ENCODE assay signal across 8 cellular contexts in genomic region chr9:137200311-137201204, GRCh38. TPM values are rescaled to one million over a fixed set of nuclear protein-coding genes. Genes with fewer than 3 reads are reported as not detected.
DNase-seq lines count a peak whose midpoint lies in the region; TF ChIP-seq lines count a peak whose summit lies in the region.

Gene TPRN (minus strand): TSS chr9:137200741. CDS start chr9:137200711, 30 bp downstream.

- peak within 1 kb of the TSS; percentile 74 for H3K9ac ChIP-seq in SK-N-MC (ENCODE audit: insufficient read length)

- TF ChIP-seq POLR2A in NB4 (IDR thresholded peaks at IDR 0.05; ENCODE audit: extremely low read depth, insufficient read length), result peak; percentile 80

- H3K9me3 ChIP-seq in SK-N-MC (ENCODE audit: low read depth, low read length), result no peaks in the 10 kb centered on the region

- H3K36me3 ChIP-seq in SK-N-MC (ENCODE audit: insufficient read depth, low read length), result no peaks in the 10 kb centered on the region

- H3K4me3 ChIP-seq in NB4 (ENCODE audit: low read depth, low read length) (peak within 1 kb of the TSS; percentile 57), SK-N-MC (peak within 1 kb of the TSS; percentile 88)

- H3K36me3 Mint-ChIP-seq in HFFc6 (ENCODE audit: low read depth), result no peaks in the 10 kb centered on the region

- H3K27ac Mint-ChIP-seq in HFFc6, result peak within 1 kb of the TSS; percentile 48; the same call in 1 of the 2 replicates

- TF ChIP-seq CTCF in HFFc6 (IDR thresholded peaks at IDR 0.05), result no peak
- no peak for TF ChIP-seq CTCF in NB4 (IDR thresholded peaks at IDR 0.05; ENCODE audit: low read depth, low read length)

- peaks cover 3% of the 10 kb centered on the region for H3K27me3 Mint-ChIP-seq in HFFc6 (ENCODE audit: insufficient read depth)

- H3K4me3 Mint-ChIP-seq in HFFc6, result peak within 1 kb of the TSS; percentile 87

- H3K4me1 Mint-ChIP-seq in HFFc6 (ENCODE audit: low read depth), result peaks cover 22% of the 10 kb centered on the region

- no peaks in the 10 kb centered on the region for H3K9me3 Mint-ChIP-seq in HFFc6

- DNase-seq in GM04503 (ENCODE audit: low read depth), result peak; percentile 90
- DNase-seq in HFFc6, result peak; percentile 97
- DNase-seq in NB4 (ENCODE audit: low read depth), result peak; percentile 100
- peak; percentile 90 for DNase-seq in SK-N-MC (ENCODE audit: low read depth, low spot score)
- peak; percentile 99 for DNase-seq in activated naive CD4-positive, alpha-beta T cell treated with anti-CD3 and anti-CD28 coated beads, Interleukin-2, amount 50 U/mL, for 16 hours
- peak; percentile 99 for DNase-seq in globus pallidus (ENCODE audit: low spot score)
- DNase-seq in nucleus accumbens (lab: John Stamatoyannopoulos, UW), result peak; percentile 74 to 99 (median 98)

- H3K27ac ChIP-seq in SK-N-MC, result no peak within 1 kb of the TSS
- peak within 1 kb of the TSS; percentile 100 for H3K27ac ChIP-seq in temporal lobe (ENCODE audit: low read depth, low read length)

RNA-seq across cellular contexts. Expression of gene TPRN, which starts in this region (rescaled TPM):
- total RNA-seq in HFFc6 (2021; fragmentation: NEBNext Ultra II Directional; extraction: Animal tissue kit (Norgen Biotek cat#: 25700)), result 10 to 100 TPM in 4 of 6 experiments, 1 to 10 TPM in 2; 9.9 to 18.1 (median 13.3) TPM
- total RNA-seq in temporal lobe, result 5.4 TPM
